Comparison of ENCODE assay signal across 9 cellular contexts in the genomic region with DNA sequence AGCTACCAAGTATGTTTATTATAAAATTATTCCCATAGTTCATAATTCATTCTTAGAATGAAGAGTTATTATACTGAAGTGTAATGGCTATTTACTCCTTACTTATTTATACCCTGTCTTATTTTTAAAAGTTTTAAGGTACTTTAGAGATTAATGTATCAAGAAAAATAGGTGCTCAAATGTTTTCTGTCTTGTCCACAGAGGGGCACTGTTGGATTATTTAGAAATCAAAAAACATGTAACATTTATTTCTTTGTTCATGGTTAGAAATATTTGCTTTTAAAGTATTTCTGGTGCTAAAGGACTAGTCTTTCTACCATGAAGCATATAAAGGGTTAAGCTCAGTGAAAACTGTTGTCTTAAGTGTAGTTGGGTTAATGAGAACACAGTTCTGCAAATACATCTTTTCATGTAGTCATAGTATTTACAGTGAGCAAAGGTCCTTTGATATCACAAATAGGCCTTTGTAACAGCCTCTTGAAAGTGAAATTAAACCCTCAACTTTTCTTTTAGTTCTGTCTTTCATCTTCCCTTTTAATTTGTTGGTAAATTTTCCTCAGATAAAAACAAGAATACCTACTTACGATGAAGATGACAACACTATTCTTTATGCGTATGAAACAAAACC. TPM values are rescaled to one million over a fixed set of nuclear protein-coding genes. Genes with fewer than 3 reads are reported as not detected.
DNase-seq lines count a peak whose midpoint lies in the region; ATAC-seq and TF ChIP-seq lines count a peak whose summit lies in the region.
"Had no signal": no experiment of that assay in that cellular context is flagged by ENCODE, and none has a peak within 500 bp of the region (broad histone marks: within the 10 kb centered on the region; RNA-seq: fewer than 3 reads in every experiment).

No MANE protein-coding gene starts in this region.

- peaks cover 3% of the 10 kb centered on the region for H3K36me3 ChIP-seq in suprapubic skin

- 88% methylated on average over 2 of the region's 2 CpGs for WGBS in suprapubic skin

- H3K27ac ChIP-seq in suprapubic skin: no peak overlapping the region

- TF ChIP-seq EP300 in suprapubic skin (IDR thresholded peaks at IDR 0.05): no peak

- H3K4me3 ChIP-seq in cardiac fibroblast (replicated peaks in 1 of 2; ENCODE audit: low read depth in 2 of 2, low read length in 2 of 2) (no peak overlapping the region), suprapubic skin (no peak overlapping the region)

- TF ChIP-seq CTCF in cardiac fibroblast (IDR thresholded peaks at IDR 0.05; ENCODE audit: low read depth, low read length): peak; percentile 10
- TF ChIP-seq CTCF in suprapubic skin (IDR thresholded peaks at IDR 0.05): no peak

- DNase-seq in COLO829 (ENCODE audit: low spot score) (peak; percentile 28), NAMALWA (ENCODE audit: low spot score) (peak; percentile 11), cardiac fibroblast (ENCODE audit: low read depth in 2 of 2) (peak; percentile 22 to 29), medulla oblongata (ENCODE audit: extremely low spot score) (peak; percentile 3), suprapubic skin (ENCODE audit: low spot score in 2 of 2) (no peak), SIG-M5 treated with dmso at 0.1 percent for 504 hours (lab: John Stamatoyannopoulos, UW; ENCODE audit: unreplicated experiment) (no peak), SIG-M5 (lab: John Stamatoyannopoulos, UW) (no peak)
- DNase-seq: activated CD4-positive, alpha-beta T cell treated with anti-CD3 and anti-CD28 coated beads for 36 hours had no signal

- no peak for TF ChIP-seq POLR2A in suprapubic skin (IDR thresholded peaks at IDR 0.05)

- H3K4me1 ChIP-seq in suprapubic skin: no peaks in the 10 kb centered on the region

- H3K9me3 ChIP-seq in suprapubic skin: no peaks in the 10 kb centered on the region

- no peaks in the 10 kb centered on the region for H3K27me3 ChIP-seq in suprapubic skin

- no peak for ATAC-seq in GM19467 (IDR thresholded peaks at IDR 0.05; ENCODE audit: unreplicated experiment)
- ATAC-seq: activated CD4-positive, alpha-beta T cell treated with anti-CD3 and anti-CD28 coated beads for 36 hours had no signal

RNA-seq across cellular contexts. Expression of gene SCML1, which starts 7.7 kb away (rescaled TPM):
- total RNA-seq in suprapubic skin: 10 to 100 TPM in 1 of 4 donors, 1 to 10 TPM in 3; 7.3 to 26.7 (median 8.6) TPM

Comparison
In these comparisons a context has a peak if more than half of its experiments do, and no peak if none do; other contexts are left out.
1. DNase-seq: peak in COLO829 (single experiment), NAMALWA (single experiment), cardiac fibroblast (2 of 2) and medulla oblongata (single experiment); none in suprapubic skin (0 of 2), SIG-M5 treated with dmso at 0.1 percent for 504 hours (single experiment) and SIG-M5 (single experiment).